Comparison of ENCODE assay signal across 10 cellular contexts in genomic region chr16:50667497-50668367, GRCh38. TPM values are rescaled to one million over a fixed set of nuclear protein-coding genes. Genes with fewer than 3 reads are reported as not detected.
DNase-seq lines count a peak whose midpoint lies in the region; ATAC-seq and TF ChIP-seq lines count a peak whose summit lies in the region.
"Had no signal": no experiment of that assay in that cellular context is flagged by ENCODE, and none has a peak within 500 bp of the region (broad histone marks: within the 10 kb centered on the region; RNA-seq: fewer than 3 reads in every experiment).

No MANE protein-coding gene starts in this region.

- TF ChIP-seq POLR2A in esophagus muscularis mucosa (IDR thresholded peaks at IDR 0.05; ENCODE audit: low read depth), result no peak
- no peak for TF ChIP-seq POLR2A in suprapubic skin (IDR thresholded peaks at IDR 0.05)

- H3K27me3 Mint-ChIP-seq in MCF 10A (ENCODE audit: insufficient read depth, unreplicated experiment), result no peaks in the 10 kb centered on the region
- H3K27me3 Mint-ChIP-seq in T-helper 17 cell, result no peaks in the 10 kb centered on the region

- POLR2A ChIA-PET in MCF 10A (lab: Yijun Ruan, JAX), result interaction anchor here (1.2 to 2.5 kb wide), 2 partner anchors 77 to 300 kb away, joined by 3 to 8 read pairs; no protein-coding TSS in a partner anchor

- H3K4me3 Mint-ChIP-seq in MCF 10A (ENCODE audit: unreplicated experiment) (no peak overlapping the region), T-helper 17 cell (peak overlapping the region; percentile 78)

- intact Hi-C loops in MCF 10A (cut with micrococcal nuclease), result no loop called here
- intact Hi-C loops in mammary epithelial cell (cut with micrococcal nuclease), result loop anchor here (10.0 kb wide), 2 partner anchors 1263 to 1317 kb away; no protein-coding TSS in a partner anchor
- intact Hi-C loops in esophagus muscularis mucosa (cut with DNase I), result loop anchor here (10.0 kb wide), 2 partner anchors 123 to 423 kb away; partner anchors contain the start of gene NKD1

- CTCF ChIA-PET in MCF 10A (lab: Yijun Ruan, JAX) (interaction anchor here (0.5 to 14.5 kb wide), 29 partner anchors 9 to 1315 kb away, joined by 3 to 251 read pairs (median 5); partner anchors contain the start of genes BRD7, CNEP1R1, CYLD and SNX20), mammary epithelial cell (lab: Charles Lee; ENCODE audit: low non-redundant PET) (interaction anchor here (1.6 kb wide), 1 partner anchor 139 kb away, joined by 11 read pairs; no protein-coding TSS in a partner anchor)

- peaks cover 3% of the 10 kb centered on the region for H3K4me1 ChIP-seq in mammary epithelial cell (ENCODE audit: insufficient read depth, low read length)
- H3K4me1 ChIP-seq in esophagus muscularis mucosa, result peaks cover 10 to 31% (median 29%) of the 10 kb centered on the region in 4 donors
- H3K4me1 ChIP-seq in suprapubic skin, result peaks cover 27% of the 10 kb centered on the region

- DNase-seq in MCF 10A (ENCODE audit: unreplicated experiment) (no peak), mammary epithelial cell (no peak), T-helper 17 cell (no peak), esophagus muscularis mucosa (ENCODE audit: extremely low spot score) (no peak), suprapubic skin (ENCODE audit: low spot score in 2 of 2) (no peak), DMS79 treated with DMSO at 0.1 percent for 48 hours (lab: John Stamatoyannopoulos, UW) (no peak), AG08396 (ENCODE audit: low spot score) (no peak), SKM-1 treated with dmso at 0.1 percent for 144 hours (lab: John Stamatoyannopoulos, UW; ENCODE audit: unreplicated experiment) (no peak)
- DNase-seq: NCI-H1694 had no signal

- BruUV-seq in MCF 10A (replicated peaks; lab: Mats Ljungman, UMichigan) (no TSS peak), mammary epithelial cell (replicated peaks; lab: Mats Ljungman, UMichigan) (no TSS peak)

- H3K4me2 ChIP-seq in mammary epithelial cell (ENCODE audit: insufficient read depth, low read depth, low read length), result no peak overlapping the region

- peak; percentile 35 for ATAC-seq in T-helper 17 cell

- no peak overlapping the region for H3K27ac ChIP-seq in mammary epithelial cell (ENCODE audit: insufficient read depth, low read depth, low read length)
- peak overlapping the region in 3 of 4 donors; percentile 10 to 68 (median 26) for H3K27ac ChIP-seq in esophagus muscularis mucosa (replicated peaks in 1 of 4)
- peak overlapping the region; percentile 34 for H3K27ac ChIP-seq in suprapubic skin

- TF ChIP-seq CTCF in MCF 10A (IDR thresholded peaks at IDR 0.05; ENCODE audit: unreplicated experiment), result no peak
- peak in 1 of 2 donors; percentile 36 for TF ChIP-seq CTCF in mammary epithelial cell (conservative IDR thresholded peaks at IDR 0.05 in 1 of 2, IDR thresholded peaks at IDR 0.05 in 1 of 2; ENCODE audit: extremely low read depth in 1 of 2, insufficient read depth in 1 of 2, low read depth in 1 of 2, low read length in 2 of 2)
- TF ChIP-seq CTCF in esophagus muscularis mucosa (IDR thresholded peaks at IDR 0.05), result no peak
- no peak for TF ChIP-seq CTCF in suprapubic skin (IDR thresholded peaks at IDR 0.05)

- WGBS in mammary epithelial cell (ENCODE audit: low coverage, missing lambda C conversion rate), result 84% methylated on average over 21 of the region's 21 CpGs
- 81% methylated on average over 13 of the region's 21 CpGs for WGBS in esophagus muscularis mucosa
- WGBS in suprapubic skin, result 89% methylated on average over 19 of the region's 21 CpGs

- H3K4me1 Mint-ChIP-seq in MCF 10A (ENCODE audit: insufficient read depth, unreplicated experiment) (no peaks in the 10 kb centered on the region), T-helper 17 cell (peaks cover 32% of the 10 kb centered on the region)

- H3K4me3 ChIP-seq in mammary epithelial cell (replicated peaks in 1 of 3; ENCODE audit: insufficient read depth in 1 of 3, low read depth in 2 of 3, low read length in 3 of 3), result no peak overlapping the region
- no peak overlapping the region for H3K4me3 ChIP-seq in esophagus muscularis mucosa
- no peak overlapping the region for H3K4me3 ChIP-seq in suprapubic skin

- no peak overlapping the region for H3K9ac ChIP-seq in mammary epithelial cell (ENCODE audit: insufficient read depth, low read length)

- H3K36me3 Mint-ChIP-seq in MCF 10A (ENCODE audit: insufficient read depth, unreplicated experiment) (no peaks in the 10 kb centered on the region), T-helper 17 cell (ENCODE audit: low read depth) (peaks cover 5% of the 10 kb centered on the region)

- H3K36me3 ChIP-seq in mammary epithelial cell (ENCODE audit: insufficient read depth, low read length), result no peaks in the 10 kb centered on the region
- H3K36me3 ChIP-seq in esophagus muscularis mucosa, result no peaks in the 10 kb centered on the region
- no peaks in the 10 kb centered on the region for H3K36me3 ChIP-seq in suprapubic skin

- peaks cover 17% of the 10 kb centered on the region for H3K9me3 ChIP-seq in mammary epithelial cell (replicated peaks; ENCODE audit: insufficient read depth, low read length)
- no peaks in the 10 kb centered on the region for H3K9me3 ChIP-seq in T-helper 17 cell (ENCODE audit: control insufficient read depth, low read length, poor library complexity, severe bottlenecking)
- peaks cover 0 to 12% (median 10%) of the 10 kb centered on the region in 4 donors for H3K9me3 ChIP-seq in esophagus muscularis mucosa
- H3K9me3 ChIP-seq in suprapubic skin, result peaks cover 4% of the 10 kb centered on the region

- H3K27me3 ChIP-seq in mammary epithelial cell (ENCODE audit: insufficient read depth, low read length) (no peaks in the 10 kb centered on the region), esophagus muscularis mucosa (no peaks in the 10 kb centered on the region), suprapubic skin (no peaks in the 10 kb centered on the region)

- H3K27ac Mint-ChIP-seq in MCF 10A (ENCODE audit: low read depth, unreplicated experiment) (peak overlapping the region; percentile 71), T-helper 17 cell (peak overlapping the region; percentile 94)

- TF ChIP-seq EP300 in esophagus muscularis mucosa (IDR thresholded peaks at IDR 0.05) (no peak), suprapubic skin (IDR thresholded peaks at IDR 0.05) (no peak)

- H3K79me2 ChIP-seq in mammary epithelial cell (ENCODE audit: insufficient read depth, low read length), result no peaks in the 10 kb centered on the region

- in situ Hi-C loops in mammary epithelial cell (cut with MboI; ENCODE audit: low sequenced_read_pairs in 2 of 2), result loop anchor here (5.0 to 25.0 kb wide), 6 partner anchors 80 to 630 kb away; partner anchors contain the start of genes BRD7 (in 1 of the 2) and CNEP1R1 (in 1 of the 2)

- H2AFZ ChIP-seq in mammary epithelial cell (ENCODE audit: low read depth, low read length), result no peak overlapping the region

- no peaks in the 10 kb centered on the region for H4K20me1 ChIP-seq in mammary epithelial cell (ENCODE audit: insufficient read depth, low read length)

- dilution Hi-C loops in mammary epithelial cell (cut with HindIII; ENCODE audit: low sequenced_read_pairs), result no loop called here

- peaks cover 11% of the 10 kb centered on the region for H3K9me3 Mint-ChIP-seq in MCF 10A (ENCODE audit: unreplicated experiment)

RNA-seq across cellular contexts. Expression of gene SNX20, which starts 13.4 kb away (rescaled TPM):
- total RNA-seq in MCF 10A (2022) (not detected in 2 replicates), mammary epithelial cell (not detected), T-helper 17 cell (10 to 100 TPM; 44.0 to 58.9 TPM), esophagus muscularis mucosa (1 to 10 TPM in 3 of 4 donors, under 1 TPM in 1; 0.39 to 5.0 (median 1.8) TPM), suprapubic skin (1 to 10 TPM in 2 of 4 donors, under 1 TPM in 2; 0.81 to 2.1 (median 1.2) TPM)
- polyA plus RNA-seq in mammary epithelial cell, result not detected
- polyA minus RNA-seq in mammary epithelial cell, result not detected
- total RNA-seq: SK-MEL-5 had no signal

RNA-seq across cellular contexts. Expression of gene NOD2, which starts 25.7 kb away (rescaled TPM):
- total RNA-seq in MCF 10A (2022), result 1.7 and 4.2 TPM in 2 replicates
- under 1 TPM; 0.17 to 0.66 TPM for total RNA-seq in mammary epithelial cell
- polyA plus RNA-seq in mammary epithelial cell, result 0.28 TPM
- polyA minus RNA-seq in mammary epithelial cell, result 2.1 TPM
- total RNA-seq in T-helper 17 cell, result 10 to 100 TPM in 1 of 2 donors, 1 to 10 TPM in 1; 9.4 to 16.6 TPM
- 1 to 10 TPM; 1.2 to 6.0 (median 2.5) TPM for total RNA-seq in esophagus muscularis mucosa
- 10 to 100 TPM; 33.8 to 66.2 (median 48.6) TPM for total RNA-seq in suprapubic skin
- total RNA-seq: SK-MEL-5 had no signal

Comparison
In these comparisons a context has a peak if more than half of its experiments do, and no peak if none do; other contexts are left out.
1. RNA of gene SNX20, which starts 13.4 kb away (total RNA-seq): 44.0 to 58.9 TPM in T-helper 17 cell; 0.39 to 5.0 TPM in esophagus muscularis mucosa, 0.81 to 2.1 TPM in suprapubic skin, not detected in mammary epithelial cell and not detected in MCF 10A; every median in the first group is over 4 times any median in the second.